Comparison of ENCODE assay signal across 7 cellular contexts in genomic region chr6:5143625-5144311, GRCh38. TPM values are rescaled to one million over a fixed set of nuclear protein-coding genes. Genes with fewer than 3 reads are reported as not detected.
DNase-seq lines count a peak whose midpoint lies in the region; ATAC-seq, FAIRE-seq and TF ChIP-seq lines count a peak whose summit lies in the region.

No MANE protein-coding gene starts in this region.

- no peak overlapping the region for H3K27ac ChIP-seq in neuronal stem cell (replicated peaks; ENCODE audit: low read length)

- no peaks in the 10 kb centered on the region for H3F3A ChIP-seq in Loucy (ENCODE audit: low read depth)

- H3K27me3 Mint-ChIP-seq in stimulated activated naive CD8-positive, alpha-beta T cell treated with anti-CD3 and anti-CD28 coated beads, Interleukin-15, amount 100 ng/mL, for 72 hours: no peaks in the 10 kb centered on the region

- H3K27ac Mint-ChIP-seq in stimulated activated naive CD8-positive, alpha-beta T cell treated with anti-CD3 and anti-CD28 coated beads, Interleukin-15, amount 100 ng/mL, for 72 hours: peak overlapping the region in 1 of 2 donors; percentile 52

- no peaks in the 10 kb centered on the region for H3K79me2 ChIP-seq in Loucy (ENCODE audit: insufficient read depth, low read length)

- H2BK120ac ChIP-seq in neuronal stem cell (ENCODE audit: low read depth, low read length): no peak overlapping the region

- no peaks in the 10 kb centered on the region for H3K9me3 ChIP-seq in Loucy (ENCODE audit: insufficient read depth, low read depth, low read length)
- H3K9me3 ChIP-seq in neuronal stem cell (replicated peaks in 1 of 2; ENCODE audit: control insufficient read depth in 2 of 2, insufficient read depth in 1 of 2, low read depth in 1 of 2, low read length in 2 of 2): no peaks in the 10 kb centered on the region

- H3K4me1 Mint-ChIP-seq in stimulated activated naive CD8-positive, alpha-beta T cell treated with anti-CD3 and anti-CD28 coated beads, Interleukin-15, amount 100 ng/mL, for 72 hours: no peaks in the 10 kb centered on the region

- H2AFZ ChIP-seq in Loucy (ENCODE audit: low read length) (no peak overlapping the region), neuronal stem cell (ENCODE audit: low read length) (no peak overlapping the region)

- H3K4me2 ChIP-seq in Loucy (ENCODE audit: low read depth, low read length, poor library complexity, severe bottlenecking): no peak overlapping the region
- H3K4me2 ChIP-seq in neuronal stem cell (ENCODE audit: insufficient read depth, low read length, poor library complexity, severe bottlenecking): no peak overlapping the region

- FAIRE-seq in GM18507 (lab: Jason Lieb, UNC): peak; percentile 83
- FAIRE-seq in RCC 7860 (lab: Jason Lieb, UNC): no peak

- H3K4me3 ChIP-seq in Loucy (ENCODE audit: low read length, poor library complexity, severe bottlenecking) (no peak overlapping the region), neuronal stem cell (ENCODE audit: low read length in 2 of 2) (no peak overlapping the region)

- DNase-seq in GM18507 (ENCODE audit: extremely low spot score, insufficient read length, low read depth) (peak; percentile 45), RCC 7860 (ENCODE audit: low spot score) (peak; percentile 44), fibroblast of peridontal ligament (ENCODE audit: extremely low read depth) (peak; percentile 86), neuronal stem cell (ENCODE audit: low spot score) (peak; percentile 77)
- peak; percentile 86 to 88 for DNase-seq in activated T-cell treated with anti-CD3 and anti-CD28 coated beads, Interleukin-2, amount 50 U/mL, for 48 hours
- DNase-seq in stimulated activated naive CD8-positive, alpha-beta T cell treated with anti-CD3 and anti-CD28 coated beads, Interleukin-15, amount 100 ng/mL, for 72 hours: peak; percentile 73

- no peak overlapping the region for H2AK5ac ChIP-seq in neuronal stem cell (ENCODE audit: low read depth, low read length)

- H3K4me1 ChIP-seq in Loucy (ENCODE audit: insufficient read depth, low read length, poor library complexity, severe bottlenecking) (no peaks in the 10 kb centered on the region), neuronal stem cell (ENCODE audit: control insufficient read depth in 2 of 2, insufficient read depth in 1 of 2, low read depth in 1 of 2, low read length in 2 of 2) (peaks cover 0 to 4% of the 10 kb centered on the region in 2 donors)

- H3K36me3 ChIP-seq in Loucy (ENCODE audit: insufficient read depth, low read length): no peaks in the 10 kb centered on the region
- no peaks in the 10 kb centered on the region for H3K36me3 ChIP-seq in neuronal stem cell (replicated peaks in 1 of 2; ENCODE audit: control insufficient read depth in 2 of 2, insufficient read depth in 2 of 2, low read length in 2 of 2)

- H3K4ac ChIP-seq in neuronal stem cell (ENCODE audit: low read length): no peak overlapping the region

- no peaks in the 10 kb centered on the region for H3K79me1 ChIP-seq in neuronal stem cell (ENCODE audit: low read depth, low read length)

- H4K8ac ChIP-seq in neuronal stem cell (ENCODE audit: low read depth, low read length): no peak overlapping the region

- H3K4me3 Mint-ChIP-seq in stimulated activated naive CD8-positive, alpha-beta T cell treated with anti-CD3 and anti-CD28 coated beads, Interleukin-15, amount 100 ng/mL, for 72 hours: no peak overlapping the region

- no peak overlapping the region for H3K14ac ChIP-seq in neuronal stem cell (ENCODE audit: low read length)

- H3K23ac ChIP-seq in neuronal stem cell (ENCODE audit: low read depth, low read length, poor library complexity): no peak overlapping the region

- TF ChIP-seq CTCF in Loucy (conservative IDR thresholded peaks at IDR 0.05; ENCODE audit: low read length): peak; percentile 94

- no peak overlapping the region for H3K9ac ChIP-seq in Loucy (ENCODE audit: low read depth, low read length, poor library complexity, severe bottlenecking)
- H3K9ac ChIP-seq in neuronal stem cell (ENCODE audit: low read depth, low read length, poor library complexity): no peak overlapping the region

- H2BK5ac ChIP-seq in neuronal stem cell (ENCODE audit: low read length): no peak overlapping the region

- H4K91ac ChIP-seq in neuronal stem cell (ENCODE audit: low read depth, low read length, poor library complexity): no peak overlapping the region

- H3K9me3 Mint-ChIP-seq in stimulated activated naive CD8-positive, alpha-beta T cell treated with anti-CD3 and anti-CD28 coated beads, Interleukin-15, amount 100 ng/mL, for 72 hours: no peaks in the 10 kb centered on the region

- H3K27me3 ChIP-seq in Loucy (ENCODE audit: insufficient read depth, low read length, poor library complexity, severe bottlenecking) (no peaks in the 10 kb centered on the region), neuronal stem cell (ENCODE audit: control insufficient read depth in 3 of 3, insufficient read depth in 3 of 3, low read depth in 1 of 3, low read length in 3 of 3) (no peaks in the 10 kb centered on the region)

- H4K20me1 ChIP-seq in Loucy (ENCODE audit: insufficient read depth, low read length, poor library complexity, severe bottlenecking): no peaks in the 10 kb centered on the region

- no CpG with 5 or more reads among the region's 9 CpGs for WGBS in neuronal stem cell (ENCODE audit: extremely low coverage in 2 of 2, insufficient read length in 2 of 2, insufficient replicate concordance in 1 of 2), 2 donors

- no peak overlapping the region for H2BK15ac ChIP-seq in neuronal stem cell (ENCODE audit: low read length)

- no peak overlapping the region for H2BK12ac ChIP-seq in neuronal stem cell (ENCODE audit: low read length)

- no peak overlapping the region for H3K18ac ChIP-seq in neuronal stem cell (ENCODE audit: low read length)

- no peaks in the 10 kb centered on the region for H3K9me2 ChIP-seq in Loucy (replicated peaks; ENCODE audit: low read depth, low read length)

- ATAC-seq in stimulated activated naive CD8-positive, alpha-beta T cell treated with anti-CD3 and anti-CD28 coated beads, Interleukin-15, amount 100 ng/mL, for 72 hours: peak; percentile 67

RNA-seq across cellular contexts. Expression of gene PPP1R3G, which starts 58.6 kb away (rescaled TPM):
- 0.01 TPM for polyA plus RNA-seq in neuronal stem cell (2013, experiment 1 of 2)
- polyA plus RNA-seq in neuronal stem cell (2013, experiment 2 of 2): 0.04 TPM
